In genomic region chr21:45027241-45028196, GRCh38 we compare ENCODE assay signal across 1 cellular context.
TF ChIP-seq lines count a peak whose summit lies in the region.

No MANE protein-coding gene starts in this region.

TF ChIP-seq in IMR-90, 13 proteins besides CTCF, POLR2A, EP300 and RAD21:
- TF ChIP-seq RCOR1 (IDR thresholded peaks at IDR 0.05; ENCODE audit: insufficient replicate concordance, low read length) = no peak
- no peak for TF ChIP-seq BHLHE40 (IDR thresholded peaks at IDR 0.05; ENCODE audit: low read depth, low read length)
- TF ChIP-seq ELK1 (IDR thresholded peaks at IDR 0.05; ENCODE audit: borderline replicate concordance, low read depth, low read length) = no peak
- TF ChIP-seq USF2 (IDR thresholded peaks at IDR 0.05; ENCODE audit: low read depth, low read length) = no peak
- TF ChIP-seq NFE2L2 (IDR thresholded peaks at IDR 0.05; ENCODE audit: low read depth, low read length) = no peak
- TF ChIP-seq RFX5 (IDR thresholded peaks at IDR 0.05; ENCODE audit: low read depth, low read length) = no peak
- TF ChIP-seq FOS (IDR thresholded peaks at IDR 0.05; ENCODE audit: low read depth, low read length) = no peak
- TF ChIP-seq MAZ (IDR thresholded peaks at IDR 0.05; ENCODE audit: borderline replicate concordance, low read depth, low read length) = no peak
- no peak for TF ChIP-seq SMC3 (IDR thresholded peaks at IDR 0.05; ENCODE audit: low read depth, low read length)
- TF ChIP-seq CHD1 (IDR thresholded peaks at IDR 0.05; ENCODE audit: low read depth, low read length) = no peak
